ENCODE assay signal across 15 cellular contexts in the genomic region with DNA sequence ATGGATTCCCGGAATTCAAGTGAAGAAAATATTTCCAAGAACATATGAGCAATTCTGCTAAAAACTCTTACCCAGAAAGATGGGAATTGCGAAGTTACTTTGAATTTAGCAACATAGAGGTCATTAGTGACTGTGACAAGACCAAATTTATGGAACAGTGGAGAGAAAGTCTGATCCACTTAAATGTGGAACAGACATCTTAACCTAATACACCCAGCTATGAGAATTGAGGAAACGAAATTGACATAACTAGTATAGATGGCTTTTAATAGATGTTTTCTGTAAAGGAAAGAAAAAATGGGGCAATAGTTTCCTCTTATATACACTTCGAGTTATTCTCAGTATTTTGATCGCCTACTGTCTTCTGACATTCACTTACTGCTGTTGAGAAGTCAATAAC.
"Had no signal": no experiment of that assay in that cellular context is flagged by ENCODE, and none has a peak within 500 bp of the region (broad histone marks: within the 10 kb centered on the region; RNA-seq: fewer than 3 reads in every experiment).

No MANE protein-coding gene starts in this region.

- DNase-seq: effector memory CD4-positive, alpha-beta T cell; glutamatergic neuron; islet precursor cell; mammary epithelial cell; mucosa of descending colon; naive thymus-derived CD8-positive, alpha-beta T cell; psoas muscle; retina; right lobe of liver; spleen; stimulated activated CD4-positive, alpha-beta T cell treated with anti-CD3 and anti-CD28 coated beads, Interleukin-2, amount 100 ng/mL, for 24 hours; stimulated activated CD4-positive, alpha-beta T cell treated with anti-CD3 and anti-CD28 coated beads, Interleukin-4, amount 100 ng/mL, for 4 hours; stimulated activated naive B cell treated with anti-CD40 and anti-IgM and Interleukin-4, amounts not matched to agents 10 μg/mL and 1 μg/mL and 100 μg/mL, for 72 hours; stimulated activated naive CD8-positive, alpha-beta T cell treated with anti-CD3 and anti-CD28 coated beads, Interleukin-15, amount 100 ng/mL, for 72 hours; testis had no signal
